10 cellular contexts compared by ENCODE assay signal in genomic region chr1:156120318-156120717, GRCh38. TPM values are rescaled to one million over a fixed set of nuclear protein-coding genes. Genes with fewer than 3 reads are reported as not detected.
DNase-seq lines count a peak whose midpoint lies in the region; ATAC-seq and TF ChIP-seq lines count a peak whose summit lies in the region.
"Had no signal": no experiment of that assay in that cellular context is flagged by ENCODE, and none has a peak within 500 bp of the region (broad histone marks: within the 10 kb centered on the region; RNA-seq: fewer than 3 reads in every experiment).

No MANE protein-coding gene starts in this region.

- H3K79me2 ChIP-seq in SK-N-SH (ENCODE audit: insufficient read depth) = peaks cover 100% of the 10 kb centered on the region

- H4K20me1 ChIP-seq in SK-N-SH (ENCODE audit: insufficient read depth) = peaks cover 94% of the 10 kb centered on the region

- no peaks in the 10 kb centered on the region for H3K9me3 ChIP-seq in SK-N-SH
- no peaks in the 10 kb centered on the region for H3K9me3 ChIP-seq in liver (ENCODE audit: control insufficient read depth in 4 of 4, low read length in 3 of 4)

- peak overlapping the region in 1 of 2 experiments; percentile 94; a peak in 2 of 4 replicates for H3K4me3 ChIP-seq in SK-N-SH (ENCODE audit: low read depth in 2 of 2, low read length in 1 of 2)
- H3K4me3 ChIP-seq in liver (ENCODE audit: low read depth in 1 of 3, low read length in 3 of 3) = no peak overlapping the region

- peaks cover 68% of the 10 kb centered on the region in 2 experiments for H3K4me1 ChIP-seq in SK-N-SH (ENCODE audit: control insufficient read depth in 1 of 2, insufficient read depth in 2 of 2, low read depth in 1 of 2, low read length in 1 of 2)
- H3K4me1 ChIP-seq in liver (ENCODE audit: control insufficient read depth in 4 of 4, insufficient read depth in 4 of 4, low read length in 3 of 4) = peaks cover 16 to 78% (median 52%) of the 10 kb centered on the region in 4 donors

- WGBS in SK-N-SH (ENCODE audit: low lambda C conversion rate) = 100% methylated on average over 3 of the region's 3 CpGs
- WGBS in liver = 98% methylated on average over 3 of the region's 3 CpGs

- H3K27ac ChIP-seq in SK-N-SH (ENCODE audit: low read depth in 2 of 2, low read length in 1 of 2) = peak overlapping the region; percentile 43 to 100
- peak overlapping the region; percentile 51 for H3K27ac ChIP-seq in angular gyrus (ENCODE audit: low read depth, low read length)
- H3K27ac ChIP-seq in liver (ENCODE audit: low read depth in 1 of 2, low read length in 2 of 2) = peak overlapping the region; percentile 32 to 34
- peak overlapping the region; percentile 52 for H3K27ac ChIP-seq in temporal lobe (ENCODE audit: low read depth, low read length)

- peaks cover 82% of the 10 kb centered on the region for H3F3A ChIP-seq in SK-N-SH (replicated peaks; ENCODE audit: insufficient read depth)

- TF ChIP-seq EP300 in SK-N-SH (IDR thresholded peaks at IDR 0.05; ENCODE audit: borderline replicate concordance in 1 of 2, low read depth in 1 of 2, low read length in 1 of 2) = no peak

- TF ChIP-seq RAD21 in SK-N-SH (IDR thresholded peaks at IDR 0.05; ENCODE audit: low read length) (no peak), liver (IDR thresholded peaks at IDR 0.05) (no peak)

- ATAC-seq in SK-N-SH treated with all-trans-retinoic acid at 6 μM for 48 hours (no peak), omental fat pad (ENCODE audit: low FRiP score) (no peak), sciatic nerve (no peak)

- no peaks in the 10 kb centered on the region for H3K9me2 ChIP-seq in SK-N-SH

- peak overlapping the region; percentile 97; the same call in 1 of the 2 replicates for H3K9ac ChIP-seq in SK-N-SH
- no peak overlapping the region for H3K9ac ChIP-seq in liver (ENCODE audit: low read depth in 1 of 2, low read length in 2 of 2)

- POLR2A ChIA-PET in SK-N-SH (lab: Yijun Ruan, JAX) = no interaction called here

- DNase-seq in SK-N-SH = no peak
- no peak for DNase-seq in omental fat pad (ENCODE audit: low spot score)
- DNase-seq in NCI-H226 = no peak
- no peak for DNase-seq in sciatic nerve (ENCODE audit: low spot score)
- DNase-seq: 8988T had no signal

- peak overlapping the region; percentile 95 for H3K4me2 ChIP-seq in SK-N-SH

- TF ChIP-seq CTCF in SK-N-SH (IDR thresholded peaks at IDR 0.05) = no peak
- TF ChIP-seq CTCF in liver (IDR thresholded peaks at IDR 0.05; ENCODE audit: low read depth, low read length, missing input control) = no peak
- no peak for TF ChIP-seq CTCF in omental fat pad (IDR thresholded peaks at IDR 0.05)

- H2AFZ ChIP-seq in SK-N-SH (ENCODE audit: low read depth) = no peak overlapping the region

- CTCF ChIA-PET in SK-N-SH (lab: Yijun Ruan, JAX) = interaction anchor here (1.1 to 40.5 kb wide), 4 partner anchors 10 to 870 kb away, joined by 3 to 1559 read pairs (median 70); partner anchors contain the start of gene MEX3A

- intact Hi-C loops in sciatic nerve (cut with DNase I) = no loop called here

- peaks cover 0 to 43% of the 10 kb centered on the region in 2 experiments for H3K36me3 ChIP-seq in SK-N-SH (replicated peaks in 1 of 2; ENCODE audit: control insufficient read depth in 1 of 2, insufficient read depth in 2 of 2, low read length in 1 of 2)
- no peaks in the 10 kb centered on the region for H3K36me3 ChIP-seq in liver (ENCODE audit: control insufficient read depth in 4 of 4, insufficient read depth in 3 of 4, low read depth in 1 of 4, low read length in 3 of 4)

- no peaks in the 10 kb centered on the region for H3K27me3 ChIP-seq in SK-N-SH (ENCODE audit: insufficient read depth)
- H3K27me3 ChIP-seq in liver (ENCODE audit: control insufficient read depth in 4 of 4, insufficient read depth in 4 of 4, low read length in 3 of 4) = no peaks in the 10 kb centered on the region

TF ChIP-seq in SK-N-SH, 30 proteins besides CTCF, POLR2A, EP300 and RAD21 (continues in another document):
- TF ChIP-seq FOSL2 (IDR thresholded peaks at IDR 0.05; ENCODE audit: borderline replicate concordance, low read depth) (no peak), RCOR1 (IDR thresholded peaks at IDR 0.05; ENCODE audit: low read length) (no peak), NRF1 (IDR thresholded peaks at IDR 0.05; ENCODE audit: low read depth, low read length) (no peak), YY1 (IDR thresholded peaks at IDR 0.05; ENCODE audit: low read depth) (no peak)

TF ChIP-seq in SK-N-SH treated with all-trans-retinoic acid at 6 μM for 48 hours, 23 proteins besides CTCF, POLR2A, EP300 and RAD21 (continues in another document):
- TF ChIP-seq PPARA (CRISPR knock-in tag; IDR thresholded peaks at IDR 0.05; ENCODE audit: borderline replicate concordance) (no peak), ZNF70 (CRISPR knock-in tag; IDR thresholded peaks at IDR 0.05) (no peak), ZFP3 (CRISPR knock-in tag; IDR thresholded peaks at IDR 0.05) (no peak), ESRRG (CRISPR knock-in tag; IDR thresholded peaks at IDR 0.05) (no peak), TOX (CRISPR knock-in tag; IDR thresholded peaks at IDR 0.05; ENCODE audit: borderline replicate concordance) (no peak), POU6F1 (CRISPR knock-in tag; IDR thresholded peaks at IDR 0.05; ENCODE audit: borderline replicate concordance, low read depth) (no peak), RARB (CRISPR knock-in tag; IDR thresholded peaks at IDR 0.05) (no peak)

TF ChIP-seq in liver, 16 proteins besides CTCF, POLR2A, EP300 and RAD21 (continues in another document):
- no peak for TF ChIP-seq HNF4A (conservative IDR thresholded peaks at IDR 0.05)
- no peak for TF ChIP-seq ZBTB33 (IDR thresholded peaks at IDR 0.05)
- TF ChIP-seq YY1 (IDR thresholded peaks at IDR 0.05) = no peak
- no peak for TF ChIP-seq HNF4G (IDR thresholded peaks at IDR 0.05)
- TF ChIP-seq GABPA (IDR thresholded peaks at IDR 0.05 in 1 of 2, conservative IDR thresholded peaks at IDR 0.05 in 1 of 2) = no peak
- TF ChIP-seq SP1 (IDR thresholded peaks at IDR 0.05) = no peak
- no peak for TF ChIP-seq RXRA (IDR thresholded peaks at IDR 0.05)
- no peak for TF ChIP-seq JUND (IDR thresholded peaks at IDR 0.05)

RNA-seq across cellular contexts. Expression of gene LMNA, which starts 5.8 kb away (rescaled TPM):
- polyA plus RNA-seq in SK-N-SH (2012; rRNA removed) (726 and 983 TPM in 2 replicates), liver (100 to 1,000 TPM in 1 of 2 donors, 10 to 100 TPM in 1; 60.4 to 105 TPM)
- 396 and 512 TPM in 2 replicates for polyA plus RNA-seq in SK-N-SH (2012; cell fraction: cytosol; rRNA removed)
- 1,848 and 2,172 TPM in 2 replicates for polyA plus RNA-seq in SK-N-SH (2012; cell fraction: nucleus; rRNA removed)
- total RNA-seq in liver (100 to 1,000 TPM in 1 of 2 donors, 10 to 100 TPM in 1; 89.4 to 160 TPM), temporal lobe (20.4 TPM), omental fat pad (1,000 to 10,000 TPM in 1 of 4 donors, 100 to 1,000 TPM in 3; 288 to 1,820 (median 589) TPM), sciatic nerve (322 TPM)

RNA-seq across cellular contexts. Expression of gene SEMA4A, which starts 33.1 kb away (rescaled TPM):
- polyA plus RNA-seq in SK-N-SH (2012; rRNA removed) (1.3 and 2.3 TPM in 2 replicates), liver (1 to 10 TPM; 1.1 to 1.2 TPM)
- 0.33 and 0.73 TPM in 2 replicates for polyA plus RNA-seq in SK-N-SH (2012; cell fraction: cytosol; rRNA removed)
- polyA plus RNA-seq in SK-N-SH (2012; cell fraction: nucleus; rRNA removed) = 11.2 and 13.5 TPM in 2 replicates
- total RNA-seq in liver (1 to 10 TPM; 2.3 to 3.5 TPM), temporal lobe (24.8 TPM), omental fat pad (10 to 100 TPM in 3 of 4 donors, 1 to 10 TPM in 1; 4.1 to 99.1 (median 24.6) TPM), sciatic nerve (8.4 TPM)

RNA-seq across cellular contexts. Expression of gene MEX3A, which starts 38.1 kb away (rescaled TPM):
- polyA plus RNA-seq in SK-N-SH (2012; rRNA removed) = 15.1 and 16.2 TPM in 2 replicates
- polyA plus RNA-seq in SK-N-SH (2012; cell fraction: cytosol; rRNA removed) = 8.7 and 14.2 TPM in 2 replicates
- polyA plus RNA-seq in SK-N-SH (2012; cell fraction: nucleus; rRNA removed) = 23.2 and 26.8 TPM in 2 replicates
- 1 to 10 TPM; 1.3 TPM for total RNA-seq in liver
- under 1 TPM; 0.52 to 0.56 TPM for polyA plus RNA-seq in liver
- total RNA-seq in temporal lobe = 44.0 TPM
- total RNA-seq in omental fat pad = under 1 TPM; 0.56 to 0.96 (median 0.66) TPM
- 1.2 TPM for total RNA-seq in sciatic nerve

RNA-seq across cellular contexts. Expression of gene RAB25, which starts 59.4 kb away (rescaled TPM):
- polyA plus RNA-seq in SK-N-SH (2012; rRNA removed) (not detected in 2 replicates), liver (1 to 10 TPM in 1 of 2 donors, under 1 TPM in 1; 0.82 to 2.0 TPM)
- 0.17 TPM in 1 of 2 replicates, not detected in the other for polyA plus RNA-seq in SK-N-SH (2012; cell fraction: cytosol; rRNA removed)
- 0.17 and 0.33 TPM in 2 replicates for polyA plus RNA-seq in SK-N-SH (2012; cell fraction: nucleus; rRNA removed)
- total RNA-seq in liver (1 to 10 TPM in 1 of 2 donors, under 1 TPM in 1; 0.67 to 1.0 TPM), temporal lobe (not detected), omental fat pad (under 1 TPM in 1 of 4 donors, not detected in 3; 0.84 TPM), sciatic nerve (not detected)
- total RNA-seq: T-helper 2 cell treated with Interferon-gamma antibody and Interleukin-4, amounts not matched to agents 100 ng/mL and 5 ng/mL, for 36 hours had no signal

Comparison
In these comparisons a context has a peak if more than half of its experiments do, and no peak if none do; other contexts are left out.
1. RNA of gene MEX3A, which starts 38.1 kb away (total RNA-seq): 44.0 TPM in temporal lobe (single experiment); 1.3 TPM in liver, 1.2 TPM in sciatic nerve (single experiment) and 0.56 to 0.96 TPM in omental fat pad; every median in the first group is over 10 times any median in the second.
2. Peak in every context shown above with its lines, with median percentiles within 50 percentile points of each other: H3K27ac ChIP-seq.